In the genomic region with DNA sequence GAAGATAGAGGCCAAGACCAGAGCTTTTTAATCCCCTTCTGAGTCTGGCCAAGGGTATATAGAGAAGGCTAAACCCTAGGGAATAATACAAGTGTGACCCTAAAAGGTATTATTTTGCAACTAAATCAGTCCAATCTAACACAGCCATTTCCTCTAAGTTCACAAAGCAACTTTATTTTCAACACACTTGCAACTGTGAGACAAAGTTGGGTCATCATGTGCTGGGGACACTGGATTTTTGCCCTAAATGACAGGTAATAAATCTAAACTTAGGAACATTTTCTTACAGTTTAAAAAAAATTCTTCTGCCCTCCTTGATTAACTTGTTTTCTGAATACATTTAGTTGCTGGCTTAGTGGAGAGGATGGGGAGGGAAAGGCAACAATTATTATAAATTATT, we compare ENCODE assay signal across 19 cellular contexts.
DNase-seq lines count a peak whose midpoint lies in the region; ATAC-seq and TF ChIP-seq lines count a peak whose summit lies in the region.
"Had no signal": no experiment of that assay in that cellular context is flagged by ENCODE, and none has a peak within 500 bp of the region (broad histone marks: within the 10 kb centered on the region; RNA-seq: fewer than 3 reads in every experiment).

No MANE protein-coding gene starts in this region.

- peaks cover 53% of the 10 kb centered on the region for H3K4me1 Mint-ChIP-seq in activated T-cell treated with anti-CD3 and anti-CD28 coated beads, Interleukin-2, amount 50 U/mL, for 24 hours (ENCODE audit: low read depth)
- H3K4me1 Mint-ChIP-seq in WTC11 = peaks cover 6% of the 10 kb centered on the region; the same call in 1 of the 2 replicates

- H3K9me3 Mint-ChIP-seq in activated T-cell treated with anti-CD3 and anti-CD28 coated beads, Interleukin-2, amount 50 U/mL, for 24 hours = no peaks in the 10 kb centered on the region
- H3K9me3 Mint-ChIP-seq in WTC11 = no peaks in the 10 kb centered on the region
- H3K9me3 Mint-ChIP-seq: central memory CD8-positive, alpha-beta T cell had no signal

- no peak for ATAC-seq in WTC11
- ATAC-seq: left colon had no signal

- no peaks in the 10 kb centered on the region for H4K20me1 ChIP-seq in fibroblast of lung (ENCODE audit: control insufficient read depth, extremely low read depth, insufficient read depth, low read length)

- no peaks in the 10 kb centered on the region for H3K27me3 Mint-ChIP-seq in activated T-cell treated with anti-CD3 and anti-CD28 coated beads, Interleukin-2, amount 50 U/mL, for 24 hours
- H3K27me3 Mint-ChIP-seq in WTC11 (ENCODE audit: low read depth) = no peaks in the 10 kb centered on the region
- H3K27me3 Mint-ChIP-seq: central memory CD8-positive, alpha-beta T cell had no signal

- H3K4me2 ChIP-seq in fibroblast of lung (ENCODE audit: extremely low read depth, insufficient read depth, low read length) = no peak overlapping the region

- no peaks in the 10 kb centered on the region for H3K27me3 ChIP-seq in fibroblast of lung (ENCODE audit: control insufficient read depth, insufficient read depth, low read length)
- H3K27me3 ChIP-seq in tibial artery = no peaks in the 10 kb centered on the region
- H3K27me3 ChIP-seq: spleen had no signal

- H2AFZ ChIP-seq in fibroblast of lung (ENCODE audit: low read length) = no peak overlapping the region

- H3K36me3 ChIP-seq in fibroblast of lung (ENCODE audit: control insufficient read depth, insufficient read depth, low read length) (no peaks in the 10 kb centered on the region), tibial artery (peaks cover 0 to 24% (median 22%) of the 10 kb centered on the region in 3 donors)

- DNase-seq in activated T-cell treated with anti-CD3 and anti-CD28 coated beads, Interleukin-2, amount 50 U/mL, for 24 hours = no peak
- no peak for DNase-seq in activated T-cell treated with anti-CD3 and anti-CD28 coated beads, Interleukin-2, amount 50 U/mL, for 1 hour
- DNase-seq in WTC11 (ENCODE audit: low spot score) (no peak), fibroblast of lung (ENCODE audit: low read depth in 2 of 2) (no peak), tibial artery (no peak), posterior vena cava (ENCODE audit: low spot score) (no peak), T1000 (lab: John Stamatoyannopoulos, UW) (no peak), H4 (ENCODE audit: low spot score) (no peak)
- DNase-seq: activated CD4-positive, alpha-beta T cell treated with anti-CD3 and anti-CD28 coated beads for 4 hours; activated CD8-positive, alpha-beta memory T cell treated with anti-CD3 and anti-CD28 coated beads, Interleukin-2, amount 50 U/mL, for 48 hours; activated gamma-delta T cell; left colon; NCI-H146; NCI-H524; spleen had no signal

- no peak overlapping the region for H3K4me3 ChIP-seq in fibroblast of lung (replicated peaks in 1 of 4; ENCODE audit: control extremely low read depth in 1 of 4, insufficient read depth in 1 of 4, low read depth in 3 of 4, low read length in 4 of 4)
- H3K4me3 ChIP-seq in tibial artery = no peak overlapping the region
- H3K4me3 ChIP-seq: spleen had no signal

- H3K79me2 ChIP-seq in fibroblast of lung (ENCODE audit: control insufficient read depth, insufficient read depth, low read length) = no peaks in the 10 kb centered on the region

- POLR2A ChIA-PET in WTC11 (lab: Charles Lee) = no interaction called here

- peak overlapping the region; percentile 12 for H3K4me3 Mint-ChIP-seq in activated T-cell treated with anti-CD3 and anti-CD28 coated beads, Interleukin-2, amount 50 U/mL, for 24 hours
- no peak overlapping the region for H3K4me3 Mint-ChIP-seq in WTC11
- H3K4me3 Mint-ChIP-seq: central memory CD8-positive, alpha-beta T cell; neural crest cell had no signal

- peaks cover 37% of the 10 kb centered on the region for H3K36me3 Mint-ChIP-seq in activated T-cell treated with anti-CD3 and anti-CD28 coated beads, Interleukin-2, amount 50 U/mL, for 24 hours (ENCODE audit: low read depth)
- H3K36me3 Mint-ChIP-seq in WTC11 = no peaks in the 10 kb centered on the region

- H3K4me1 ChIP-seq in fibroblast of lung (ENCODE audit: control insufficient read depth, extremely low read depth, insufficient read depth, low read length) (peaks cover 7% of the 10 kb centered on the region), tibial artery (peaks cover 0 to 57% (median 20%) of the 10 kb centered on the region in 4 donors)

- no peak overlapping the region for H3K9ac ChIP-seq in fibroblast of lung (ENCODE audit: insufficient read depth, low read length)

- TF ChIP-seq CTCF in WTC11 (IDR thresholded peaks at IDR 0.05) (no peak), fibroblast of lung (conservative IDR thresholded peaks at IDR 0.05 in 1 of 2, IDR thresholded peaks at IDR 0.05 in 1 of 2; ENCODE audit: low read depth in 1 of 2, low read length in 2 of 2) (no peak), tibial artery (IDR thresholded peaks at IDR 0.05) (no peak)

- H3K9me3 ChIP-seq in fibroblast of lung (ENCODE audit: control insufficient read depth, insufficient read depth, low read depth, low read length) = no peaks in the 10 kb centered on the region
- H3K9me3 ChIP-seq in tibial artery = no peaks in the 10 kb centered on the region
- H3K9me3 ChIP-seq: spleen had no signal

- H3K27ac ChIP-seq in fibroblast of lung (ENCODE audit: insufficient read depth, low read length) = peak overlapping the region; percentile 11
- H3K27ac ChIP-seq in tibial artery = peak overlapping the region; percentile 62 to 70
- H3K27ac ChIP-seq: HL-60, RWPE1, spleen had no signal

- intact Hi-C loops in tibial artery (cut with DNase I; ENCODE audit: low total_unique reads) (no loop called here), posterior vena cava (cut with DNase I) (no loop called here)

- CTCF ChIA-PET in WTC11 (lab: Charles Lee) = no interaction called here

- H3K27ac Mint-ChIP-seq in activated T-cell treated with anti-CD3 and anti-CD28 coated beads, Interleukin-2, amount 50 U/mL, for 24 hours = peak overlapping the region; percentile 79
- H3K27ac Mint-ChIP-seq in WTC11 = peak overlapping the region; percentile 51; the same call in 1 of the 2 replicates

TF ChIP-seq in WTC11, 78 proteins besides CTCF, POLR2A, EP300 and RAD21 (continues in another document):
- no peak for TF ChIP-seq RELA (CRISPR knock-in tag; IDR thresholded peaks at IDR 0.05; ENCODE audit: borderline replicate concordance)
- TF ChIP-seq, protein P1, sequence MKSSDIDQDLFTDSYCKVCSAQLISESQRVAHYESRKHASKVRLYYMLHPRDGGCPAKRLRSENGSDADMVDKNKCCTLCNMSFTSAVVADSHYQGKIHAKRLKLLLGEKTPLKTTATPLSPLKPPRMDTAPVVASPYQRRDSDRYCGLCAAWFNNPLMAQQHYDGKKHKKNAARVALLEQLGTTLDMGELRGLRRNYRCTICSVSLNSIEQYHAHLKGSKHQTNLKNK (CRISPR knock-in tag; IDR thresholded peaks at IDR 0.05) = no peak
- TF ChIP-seq ZNF396 (CRISPR knock-in tag; IDR thresholded peaks at IDR 0.05; ENCODE audit: borderline replicate concordance) = no peak
- TF ChIP-seq RORB (CRISPR knock-in tag; IDR thresholded peaks at IDR 0.05) = no peak
- TF ChIP-seq, protein P2, sequence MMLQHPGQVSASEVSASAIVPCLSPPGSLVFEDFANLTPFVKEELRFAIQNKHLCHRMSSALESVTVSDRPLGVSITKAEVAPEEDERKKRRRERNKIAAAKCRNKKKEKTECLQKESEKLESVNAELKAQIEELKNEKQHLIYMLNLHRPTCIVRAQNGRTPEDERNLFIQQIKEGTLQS (CRISPR knock-in tag; conservative IDR thresholded peaks at IDR 0.05) = no peak
- TF ChIP-seq, protein P3, sequence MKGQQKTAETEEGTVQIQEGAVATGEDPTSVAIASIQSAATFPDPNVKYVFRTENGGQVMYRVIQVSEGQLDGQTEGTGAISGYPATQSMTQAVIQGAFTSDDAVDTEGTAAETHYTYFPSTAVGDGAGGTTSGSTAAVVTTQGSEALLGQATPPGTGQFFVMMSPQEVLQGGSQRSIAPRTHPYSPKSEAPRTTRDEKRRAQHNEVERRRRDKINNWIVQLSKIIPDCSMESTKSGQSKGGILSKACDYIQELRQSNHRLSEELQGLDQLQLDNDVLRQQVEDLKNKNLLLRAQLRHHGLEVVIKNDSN (CRISPR knock-in tag; IDR thresholded peaks at IDR 0.05) = no peak
- no peak for TF ChIP-seq MXD4 (CRISPR knock-in tag; IDR thresholded peaks at IDR 0.05; ENCODE audit: borderline replicate concordance)
- TF ChIP-seq, protein P4, sequence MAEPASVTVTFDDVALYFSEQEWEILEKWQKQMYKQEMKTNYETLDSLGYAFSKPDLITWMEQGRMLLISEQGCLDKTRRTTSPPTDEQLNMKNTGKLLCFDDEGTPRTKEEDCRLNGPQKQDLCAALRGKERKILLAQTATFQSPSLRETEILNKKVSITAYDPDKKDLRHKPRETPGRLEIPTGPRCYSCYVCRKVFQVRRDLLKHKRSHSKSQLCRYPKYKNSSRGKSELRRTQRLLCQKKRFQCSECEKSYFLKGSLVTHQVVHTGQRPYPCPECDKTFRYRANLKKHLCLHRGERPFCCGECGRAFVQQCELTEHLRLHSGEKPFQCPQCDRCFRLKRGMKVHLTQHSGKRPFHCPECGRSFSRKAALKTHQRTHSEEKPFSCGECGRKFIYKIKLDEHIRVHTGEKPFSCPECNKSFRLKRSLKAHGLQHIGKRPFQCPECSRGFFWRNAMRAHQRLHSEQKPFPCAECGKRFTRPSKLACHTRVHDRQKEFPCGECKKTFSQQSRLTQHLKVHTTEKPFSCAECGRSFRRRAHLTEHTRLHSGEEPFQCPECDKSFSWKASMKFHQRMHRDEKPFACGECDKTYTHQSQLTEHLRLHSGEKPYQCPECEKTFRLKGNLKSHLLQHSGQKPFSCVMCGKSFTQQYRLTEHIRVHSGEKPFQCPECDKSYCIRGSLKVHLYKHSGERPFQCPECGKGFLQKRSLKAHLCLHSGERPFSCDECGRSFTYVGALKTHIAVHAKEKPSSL (CRISPR knock-in tag; conservative IDR thresholded peaks at IDR 0.05) = no peak
- no peak for TF ChIP-seq FOXJ3 (CRISPR knock-in tag; IDR thresholded peaks at IDR 0.05; ENCODE audit: borderline replicate concordance)
- TF ChIP-seq SP1 (CRISPR knock-in tag; conservative IDR thresholded peaks at IDR 0.05) = no peak
- TF ChIP-seq JUN (CRISPR knock-in tag; IDR thresholded peaks at IDR 0.05) = no peak
- TF ChIP-seq CBFB (CRISPR knock-in tag; IDR thresholded peaks at IDR 0.05; ENCODE audit: low read depth) = no peak
- TF ChIP-seq, protein P5, sequence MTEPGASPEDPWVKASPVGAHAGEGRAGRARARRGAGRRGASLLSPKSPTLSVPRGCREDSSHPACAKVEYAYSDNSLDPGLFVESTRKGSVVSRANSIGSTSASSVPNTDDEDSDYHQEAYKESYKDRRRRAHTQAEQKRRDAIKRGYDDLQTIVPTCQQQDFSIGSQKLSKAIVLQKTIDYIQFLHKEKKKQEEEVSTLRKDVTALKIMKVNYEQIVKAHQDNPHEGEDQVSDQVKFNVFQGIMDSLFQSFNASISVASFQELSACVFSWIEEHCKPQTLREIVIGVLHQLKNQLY (CRISPR knock-in tag; IDR thresholded peaks at IDR 0.05) = no peak
